Comparison of ENCODE assay signal across 2 cellular contexts in the genomic region with DNA sequence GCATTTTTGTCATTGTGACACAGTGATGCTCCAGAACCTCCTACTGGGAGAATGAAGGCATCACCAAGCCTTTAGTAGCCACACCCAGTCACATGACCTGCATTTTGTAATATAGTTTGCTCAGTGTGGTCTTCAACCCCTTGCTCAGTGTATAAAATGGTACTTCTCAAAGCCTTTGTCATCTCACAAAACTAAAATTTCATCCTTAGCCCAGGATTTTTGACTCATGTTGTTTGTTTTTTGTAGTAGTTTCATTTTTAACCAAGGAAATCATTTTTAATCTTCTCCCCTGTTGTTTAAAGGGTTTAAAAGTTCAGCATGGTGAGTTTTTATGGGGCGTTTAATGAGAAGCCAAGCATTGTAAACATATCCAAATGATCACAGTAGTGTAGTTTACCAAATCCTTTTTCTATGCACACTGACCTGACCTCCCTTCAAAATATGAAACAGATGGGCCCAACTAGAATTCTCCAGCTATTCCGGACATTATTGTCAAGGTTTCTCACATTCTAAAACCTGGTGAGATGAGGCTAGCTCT.
TF ChIP-seq lines count a peak whose summit lies in the region.

No MANE protein-coding gene starts in this region.

TF ChIP-seq in SK-N-SH, 30 proteins besides CTCF, POLR2A, EP300 and RAD21:
- TF ChIP-seq, protein P1, sequence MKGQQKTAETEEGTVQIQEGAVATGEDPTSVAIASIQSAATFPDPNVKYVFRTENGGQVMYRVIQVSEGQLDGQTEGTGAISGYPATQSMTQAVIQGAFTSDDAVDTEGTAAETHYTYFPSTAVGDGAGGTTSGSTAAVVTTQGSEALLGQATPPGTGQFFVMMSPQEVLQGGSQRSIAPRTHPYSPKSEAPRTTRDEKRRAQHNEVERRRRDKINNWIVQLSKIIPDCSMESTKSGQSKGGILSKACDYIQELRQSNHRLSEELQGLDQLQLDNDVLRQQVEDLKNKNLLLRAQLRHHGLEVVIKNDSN (IDR thresholded peaks at IDR 0.05; ENCODE audit: borderline replicate concordance, low read depth), result peak; percentile 51; the same call in 1 of the 2 replicates
- TF ChIP-seq RXRA (IDR thresholded peaks at IDR 0.05; ENCODE audit: borderline replicate concordance, low read depth), result no peak
- TF ChIP-seq TCF12 (IDR thresholded peaks at IDR 0.05), result no peak
- TF ChIP-seq EZH2phosphoT487 (IDR thresholded peaks at IDR 0.05; ENCODE audit: borderline replicate concordance, low read depth), result no peak
- TF ChIP-seq MXI1 (IDR thresholded peaks at IDR 0.05; ENCODE audit: low read depth, low read length), result no peak
- no peak for TF ChIP-seq SIN3A (IDR thresholded peaks at IDR 0.05; ENCODE audit: borderline replicate concordance, low read depth, low read length)
- no peak for TF ChIP-seq GATA2 (CRISPR knock-in tag; IDR thresholded peaks at IDR 0.05)
- TF ChIP-seq, protein P2, sequence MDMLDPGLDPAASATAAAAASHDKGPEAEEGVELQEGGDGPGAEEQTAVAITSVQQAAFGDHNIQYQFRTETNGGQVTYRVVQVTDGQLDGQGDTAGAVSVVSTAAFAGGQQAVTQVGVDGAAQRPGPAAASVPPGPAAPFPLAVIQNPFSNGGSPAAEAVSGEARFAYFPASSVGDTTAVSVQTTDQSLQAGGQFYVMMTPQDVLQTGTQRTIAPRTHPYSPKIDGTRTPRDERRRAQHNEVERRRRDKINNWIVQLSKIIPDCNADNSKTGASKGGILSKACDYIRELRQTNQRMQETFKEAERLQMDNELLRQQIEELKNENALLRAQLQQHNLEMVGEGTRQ (IDR thresholded peaks at IDR 0.05; ENCODE audit: borderline replicate concordance, low read depth, low read length), result no peak

TF ChIP-seq in K562, 482 proteins besides CTCF, POLR2A, EP300 and RAD21 (continued from another document):
- TF ChIP-seq, protein P3, sequence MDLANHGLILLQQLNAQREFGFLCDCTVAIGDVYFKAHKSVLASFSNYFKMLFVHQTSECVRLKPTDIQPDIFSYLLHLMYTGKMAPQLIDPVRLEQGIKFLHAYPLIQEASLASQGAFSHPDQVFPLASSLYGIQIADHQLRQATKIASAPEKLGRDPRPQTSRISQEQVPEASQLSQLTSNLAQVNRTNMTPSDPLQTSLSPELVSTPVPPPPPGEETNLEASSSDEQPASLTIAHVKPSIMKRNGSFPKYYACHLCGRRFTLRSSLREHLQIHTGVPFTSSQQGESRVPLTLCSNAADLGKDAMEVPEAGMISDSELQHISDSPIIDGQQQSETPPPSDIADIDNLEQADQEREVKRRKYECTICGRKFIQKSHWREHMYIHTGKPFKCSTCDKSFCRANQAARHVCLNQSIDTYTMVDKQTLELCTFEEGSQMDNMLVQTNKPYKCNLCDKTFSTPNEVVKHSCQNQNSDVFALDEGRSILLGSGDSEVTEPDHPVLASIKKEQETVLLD (IDR thresholded peaks at IDR 0.05), result no peak
- TF ChIP-seq DMBX1 (CRISPR knock-in tag; IDR thresholded peaks at IDR 0.05; ENCODE audit: borderline replicate concordance), result no peak
- no peak for TF ChIP-seq YY1 (IDR thresholded peaks at IDR 0.05; ENCODE audit: borderline replicate concordance in 1 of 3, control insufficient read depth in 1 of 3, extremely low read depth in 1 of 3, insufficient read depth in 3 of 3, insufficient read length in 1 of 3, insufficient replicate concordance in 2 of 3, low read depth in 1 of 3, low read length in 2 of 3)
- no peak for TF ChIP-seq PHF20 (IDR thresholded peaks at IDR 0.05; ENCODE audit: partially characterized antibody)
- no peak for TF ChIP-seq PHF8 (IDR thresholded peaks at IDR 0.05; ENCODE audit: borderline replicate concordance, low read length)
- no peak for TF ChIP-seq POLR3A (IDR thresholded peaks at IDR 0.05; ENCODE audit: borderline replicate concordance, extremely low read depth, insufficient read depth, insufficient read length)
- TF ChIP-seq NFRKB (IDR thresholded peaks at IDR 0.05; ENCODE audit: low read depth), result no peak
- TF ChIP-seq KDM1A (IDR thresholded peaks at IDR 0.05), result no peak
- no peak for TF ChIP-seq ZNF184 (CRISPR knock-in tag; IDR thresholded peaks at IDR 0.05)
- no peak for TF ChIP-seq MAFG (tag; conservative IDR thresholded peaks at IDR 0.05)
- TF ChIP-seq, protein P4, sequence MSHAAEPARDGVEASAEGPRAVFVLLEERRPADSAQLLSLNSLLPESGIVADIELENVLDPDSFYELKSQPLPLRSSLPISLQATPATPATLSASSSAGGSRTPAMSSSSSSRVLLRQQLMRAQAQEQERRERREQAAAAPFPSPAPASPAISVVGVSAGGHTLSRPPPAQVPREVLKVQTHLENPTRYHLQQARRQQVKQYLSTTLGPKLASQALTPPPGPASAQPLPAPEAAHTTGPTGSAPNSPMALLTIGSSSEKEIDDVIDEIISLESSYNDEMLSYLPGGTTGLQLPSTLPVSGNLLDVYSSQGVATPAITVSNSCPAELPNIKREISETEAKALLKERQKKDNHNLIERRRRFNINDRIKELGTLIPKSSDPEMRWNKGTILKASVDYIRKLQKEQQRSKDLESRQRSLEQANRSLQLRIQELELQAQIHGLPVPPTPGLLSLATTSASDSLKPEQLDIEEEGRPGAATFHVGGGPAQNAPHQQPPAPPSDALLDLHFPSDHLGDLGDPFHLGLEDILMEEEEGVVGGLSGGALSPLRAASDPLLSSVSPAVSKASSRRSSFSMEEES (CRISPR knock-in tag; IDR thresholded peaks at IDR 0.05), result peak; percentile 54
- TF ChIP-seq, protein P5, sequence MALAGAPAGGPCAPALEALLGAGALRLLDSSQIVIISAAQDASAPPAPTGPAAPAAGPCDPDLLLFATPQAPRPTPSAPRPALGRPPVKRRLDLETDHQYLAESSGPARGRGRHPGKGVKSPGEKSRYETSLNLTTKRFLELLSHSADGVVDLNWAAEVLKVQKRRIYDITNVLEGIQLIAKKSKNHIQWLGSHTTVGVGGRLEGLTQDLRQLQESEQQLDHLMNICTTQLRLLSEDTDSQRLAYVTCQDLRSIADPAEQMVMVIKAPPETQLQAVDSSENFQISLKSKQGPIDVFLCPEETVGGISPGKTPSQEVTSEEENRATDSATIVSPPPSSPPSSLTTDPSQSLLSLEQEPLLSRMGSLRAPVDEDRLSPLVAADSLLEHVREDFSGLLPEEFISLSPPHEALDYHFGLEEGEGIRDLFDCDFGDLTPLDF (CRISPR knock-in tag; IDR thresholded peaks at IDR 0.05), result no peak
- TF ChIP-seq, protein P2 (CRISPR knock-in tag; IDR thresholded peaks at IDR 0.05), result peak; percentile 48
